24 cellular contexts compared by ENCODE assay signal in the genomic region with DNA sequence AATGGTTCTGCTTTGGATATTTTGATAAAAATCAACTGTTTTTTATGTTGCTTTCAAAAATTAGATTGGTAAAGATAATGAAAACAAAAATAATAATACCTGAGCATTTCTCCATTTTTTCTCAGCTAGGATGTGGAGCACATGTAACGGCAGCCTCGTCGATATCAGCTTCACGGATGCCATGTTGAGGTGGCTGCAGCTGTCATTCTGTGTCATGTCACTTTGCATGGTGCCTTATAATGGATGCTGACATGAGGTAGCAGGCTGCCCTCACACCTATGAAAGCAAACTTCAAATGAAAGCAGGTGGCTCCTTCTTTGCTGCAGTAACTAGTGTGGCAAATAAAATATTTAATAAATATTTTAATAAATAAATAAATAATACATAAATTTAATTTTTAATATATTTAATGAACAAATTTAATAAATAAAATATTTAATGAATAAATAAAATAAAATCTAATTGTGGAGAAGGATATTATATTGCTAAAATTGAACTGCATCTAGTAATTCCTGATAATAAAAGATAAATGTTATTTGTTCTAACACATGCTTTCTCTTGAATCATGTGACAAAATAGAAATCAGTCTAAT.
"Had no signal": no experiment of that assay in that cellular context is flagged by ENCODE, and none has a peak within 500 bp of the region (broad histone marks: within the 10 kb centered on the region; RNA-seq: fewer than 3 reads in every experiment).

No MANE protein-coding gene starts in this region.

- H3K4me2 ChIP-seq: smooth muscle cell had no signal

- H3K27ac ChIP-seq: dorsolateral prefrontal cortex, gastrocnemius medialis, left lung, ovary, right lobe of liver, suprapubic skin, transverse colon, upper lobe of right lung, uterus had no signal

- H3K4me1 Mint-ChIP-seq: naive thymus-derived CD8-positive, alpha-beta T cell; nephron progenitor cell; stimulated activated naive CD8-positive, alpha-beta T cell treated with anti-CD3 and anti-CD28 coated beads, Interleukin-15, amount 100 ng/mL, for 72 hours had no signal

- DNase-seq: dorsolateral prefrontal cortex; effector CD4-positive, alpha-beta T cell; gastrocnemius medialis; head of caudate nucleus; left cardiac atrium; left lung; mesenchymal stem cell; naive thymus-derived CD8-positive, alpha-beta T cell; nephron progenitor cell; occipital lobe; ovary; right lobe of liver; stimulated activated CD4-positive, alpha-beta T cell treated with anti-CD3 and anti-CD28 coated beads, Interleukin-12 subunit alpha, Interleukin-12 subunit beta, amount 100 ng/mL, for 4 hours; stimulated activated CD4-positive, alpha-beta T cell treated with anti-CD3 and anti-CD28 coated beads, Interleukin-1b, Interleukin-23, amount 100 ng/mL, for 48 hours; stimulated activated CD4-positive, alpha-beta T cell treated with anti-CD3 and anti-CD28 coated beads, Interleukin-4, amount 100 ng/mL, for 1 hour; stimulated activated CD8-positive, alpha-beta memory T cell treated with anti-CD3 and anti-CD28 coated beads, Interleukin-4, amount 100 ng/mL, for 48 hours; stimulated activated naive CD4-positive, alpha-beta T cell; stimulated activated naive CD8-positive, alpha-beta T cell treated with anti-CD3 and anti-CD28 coated beads, Interleukin-15, amount 100 ng/mL, for 72 hours; transverse colon; upper lobe of right lung; uterus had no signal

- H3K27ac Mint-ChIP-seq: mesothelial cell of epicardium; naive thymus-derived CD8-positive, alpha-beta T cell; nephron progenitor cell; stimulated activated naive CD8-positive, alpha-beta T cell treated with anti-CD3 and anti-CD28 coated beads, Interleukin-15, amount 100 ng/mL, for 72 hours had no signal

- H3K27me3 Mint-ChIP-seq: naive thymus-derived CD8-positive, alpha-beta T cell; stimulated activated naive CD8-positive, alpha-beta T cell treated with anti-CD3 and anti-CD28 coated beads, Interleukin-15, amount 100 ng/mL, for 72 hours had no signal

- ATAC-seq: gastrocnemius medialis; left cardiac atrium; left lung; naive thymus-derived CD8-positive, alpha-beta T cell; right lobe of liver; stimulated activated naive CD8-positive, alpha-beta T cell treated with anti-CD3 and anti-CD28 coated beads, Interleukin-15, amount 100 ng/mL, for 72 hours; upper lobe of right lung had no signal

- H3K36me3 ChIP-seq: gastrocnemius medialis, left lung, ovary, right lobe of liver, suprapubic skin, transverse colon, upper lobe of right lung, uterus had no signal

- H3K27me3 ChIP-seq: dorsolateral prefrontal cortex, gastrocnemius medialis, left lung, ovary, right lobe of liver, suprapubic skin, transverse colon, upper lobe of right lung, uterus had no signal

- H3K4me1 ChIP-seq: gastrocnemius medialis, left lung, right lobe of liver, suprapubic skin, transverse colon, upper lobe of right lung, uterus had no signal

- H3K36me3 Mint-ChIP-seq: naive thymus-derived CD8-positive, alpha-beta T cell had no signal

- H3K4me3 Mint-ChIP-seq: mesothelial cell of epicardium; naive thymus-derived CD8-positive, alpha-beta T cell; nephron progenitor cell; stimulated activated naive CD8-positive, alpha-beta T cell treated with anti-CD3 and anti-CD28 coated beads, Interleukin-15, amount 100 ng/mL, for 72 hours had no signal

- H3K4me3 ChIP-seq: dorsolateral prefrontal cortex, gastrocnemius medialis, left lung, ovary, right lobe of liver, smooth muscle cell, suprapubic skin, transverse colon, upper lobe of right lung, uterus had no signal

- H3K9me3 ChIP-seq: gastrocnemius medialis, ovary, right lobe of liver, suprapubic skin, transverse colon, upper lobe of right lung, uterus had no signal

- H3K9me3 Mint-ChIP-seq: nephron progenitor cell had no signal
